5 cellular contexts compared by ENCODE assay signal in the genomic region with DNA sequence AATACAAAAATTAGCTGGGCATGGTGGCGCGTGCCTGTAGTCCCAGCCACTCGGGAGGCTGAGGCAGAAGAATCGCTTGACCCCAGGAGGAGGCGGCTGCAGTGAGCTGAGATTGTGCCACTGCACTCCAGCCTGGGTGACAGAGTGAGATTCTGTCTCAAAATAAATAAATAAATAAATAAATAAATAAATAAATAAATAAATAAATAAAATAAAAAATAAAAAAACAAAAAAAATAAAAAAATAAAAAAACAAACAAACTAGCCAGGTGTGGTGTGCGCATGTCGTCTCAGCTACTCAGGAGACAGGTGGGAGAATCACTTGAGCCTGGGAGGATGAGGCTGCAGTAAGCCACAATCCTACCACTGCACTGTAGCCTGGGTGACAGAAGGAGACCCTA.
DNase-seq lines count a peak whose midpoint lies in the region; FAIRE-seq and TF ChIP-seq lines count a peak whose summit lies in the region.
"Not testable (repeated sequence)": the region's sequence is repeated elsewhere in the genome, so short reads cannot be mapped to it uniquely, and the experiment has no call there.

No MANE protein-coding gene starts in this region.

- H3K4me1 ChIP-seq in HEK293 (ENCODE audit: control insufficient read depth, insufficient read depth, low read length), result not testable (repeated sequence)
- peaks cover 40% of the 10 kb centered on the region for H3K4me1 ChIP-seq in PC-9 (replicated peaks; ENCODE audit: insufficient read depth)
- H3K4me1 ChIP-seq in SJSA1 (replicated peaks), result peaks cover 86% of the 10 kb centered on the region
- H3K4me1 ChIP-seq in astrocyte (ENCODE audit: insufficient read depth, low read length), result peaks cover 53% of the 10 kb centered on the region

- POLR2A ChIA-PET in HEK293 (lab: Yijun Ruan, JAX), result not testable (repeated sequence)
- POLR2A ChIA-PET in PC-9 (lab: Charles Lee; ENCODE audit: unreplicated experiment), result interaction anchor here (0.6 kb wide), 2 partner anchors 9 to 17 kb away, joined by 3 read pairs; no protein-coding TSS in a partner anchor

- H2AFZ ChIP-seq in PC-9; astrocyte (ENCODE audit: low read depth, low read length): not testable (repeated sequence)

- not testable (repeated sequence) for H3K36me3 ChIP-seq in HEK293 (ENCODE audit: control insufficient read depth in 2 of 2, insufficient read depth in 1 of 2, low read length in 2 of 2); PC-9 (ENCODE audit: low read depth); SJSA1; astrocyte (ENCODE audit: insufficient read depth, low read length)

- FAIRE-seq in astrocyte (lab: Jason Lieb, UNC), result not testable (repeated sequence)

- not testable (repeated sequence) for H3K9me3 Mint-ChIP-seq in astrocyte (ENCODE audit: unreplicated experiment)

- not testable (repeated sequence) for H3K9me3 ChIP-seq in HEK293 (ENCODE audit: control insufficient read depth, insufficient read depth, low read depth, low read length); PC-9 (ENCODE audit: insufficient read depth, low read depth); SJSA1 (replicated peaks); astrocyte (ENCODE audit: insufficient read depth, low read depth, low read length)

- peaks cover 16% of the 10 kb centered on the region; the same call in 1 of the 2 replicates for H3F3A ChIP-seq in PC-9 (ENCODE audit: insufficient read depth, low read depth)

- BruUV-seq in PC-9 (replicated peaks; lab: Mats Ljungman, UMichigan), result not testable (repeated sequence)

- DNase-seq in PC-9; SJSA1 (ENCODE audit: low read depth in 1 of 2, low spot score in 2 of 2); astrocyte (ENCODE audit: low read depth); epithelial cell of prostate (ENCODE audit: low read depth, low spot score): not testable (repeated sequence)

- H3K27me3 ChIP-seq in PC-9 (ENCODE audit: insufficient read depth, low read depth); SJSA1 (replicated peaks); astrocyte (ENCODE audit: insufficient read depth, low read length): not testable (repeated sequence)

- H3K9ac ChIP-seq in astrocyte (ENCODE audit: low read length), result not testable (repeated sequence)

- H4K20me1 ChIP-seq in PC-9 (ENCODE audit: insufficient read depth); astrocyte (ENCODE audit: insufficient read depth, low read length): not testable (repeated sequence)

- not testable (repeated sequence) for H3K9me2 ChIP-seq in PC-9 (ENCODE audit: insufficient read depth)

- H3K4me3 ChIP-seq in HEK293 (ENCODE audit: low read depth, low read length); PC-9; SJSA1; astrocyte (ENCODE audit: insufficient read depth, low read depth, low read length): not testable (repeated sequence)

- H3K27ac Mint-ChIP-seq in astrocyte (ENCODE audit: unreplicated experiment), result not testable (repeated sequence)

- H3K4me2 ChIP-seq in PC-9; astrocyte (ENCODE audit: low read length): not testable (repeated sequence)

- peaks cover 48% of the 10 kb centered on the region for H3K4me1 Mint-ChIP-seq in astrocyte (ENCODE audit: low read depth, unreplicated experiment)

- not testable (repeated sequence) for H3K27me3 Mint-ChIP-seq in astrocyte (ENCODE audit: low read depth, unreplicated experiment)

- H3K4me3 Mint-ChIP-seq in astrocyte (ENCODE audit: unreplicated experiment), result not testable (repeated sequence)

- not testable (repeated sequence) for H3K36me3 Mint-ChIP-seq in astrocyte (ENCODE audit: low read depth, unreplicated experiment)

- TF ChIP-seq CTCF in HEK293 (tag by site-specific recombination; IDR thresholded peaks at IDR 0.05); PC-9 (conservative IDR thresholded peaks at IDR 0.05); astrocyte (IDR thresholded peaks at IDR 0.05; ENCODE audit: insufficient read depth, low read depth, low read length): not testable (repeated sequence)

- not testable (repeated sequence) for H3K79me2 ChIP-seq in PC-9 (ENCODE audit: low read depth); astrocyte (ENCODE audit: insufficient read depth, low read length)

- CTCF ChIA-PET in HEK293 (lab: Yijun Ruan, JAX); PC-9 (lab: Charles Lee): not testable (repeated sequence)

- H3K27ac ChIP-seq in HEK293 (ENCODE audit: extremely low read depth, low read depth, low read length), result not testable (repeated sequence)
- H3K27ac ChIP-seq in PC-9 (0 out of 2 replicates have a peak overlapping the region, but pooled peaks have one; percentile 58), SJSA1 (peak overlapping the region; percentile 88; the same call in 1 of the 2 replicates), astrocyte (ENCODE audit: low read depth, low read length) (peak overlapping the region; percentile 52), epithelial cell of prostate (peak overlapping the region; percentile 83)

- intact Hi-C loops in PC-9 (cut with micrococcal nuclease; ENCODE audit: unreplicated experiment), result not testable (repeated sequence)

TF ChIP-seq in HEK293, 187 proteins besides CTCF, POLR2A, EP300 and RAD21 (continues in another document):
- TF ChIP-seq, protein P1, sequence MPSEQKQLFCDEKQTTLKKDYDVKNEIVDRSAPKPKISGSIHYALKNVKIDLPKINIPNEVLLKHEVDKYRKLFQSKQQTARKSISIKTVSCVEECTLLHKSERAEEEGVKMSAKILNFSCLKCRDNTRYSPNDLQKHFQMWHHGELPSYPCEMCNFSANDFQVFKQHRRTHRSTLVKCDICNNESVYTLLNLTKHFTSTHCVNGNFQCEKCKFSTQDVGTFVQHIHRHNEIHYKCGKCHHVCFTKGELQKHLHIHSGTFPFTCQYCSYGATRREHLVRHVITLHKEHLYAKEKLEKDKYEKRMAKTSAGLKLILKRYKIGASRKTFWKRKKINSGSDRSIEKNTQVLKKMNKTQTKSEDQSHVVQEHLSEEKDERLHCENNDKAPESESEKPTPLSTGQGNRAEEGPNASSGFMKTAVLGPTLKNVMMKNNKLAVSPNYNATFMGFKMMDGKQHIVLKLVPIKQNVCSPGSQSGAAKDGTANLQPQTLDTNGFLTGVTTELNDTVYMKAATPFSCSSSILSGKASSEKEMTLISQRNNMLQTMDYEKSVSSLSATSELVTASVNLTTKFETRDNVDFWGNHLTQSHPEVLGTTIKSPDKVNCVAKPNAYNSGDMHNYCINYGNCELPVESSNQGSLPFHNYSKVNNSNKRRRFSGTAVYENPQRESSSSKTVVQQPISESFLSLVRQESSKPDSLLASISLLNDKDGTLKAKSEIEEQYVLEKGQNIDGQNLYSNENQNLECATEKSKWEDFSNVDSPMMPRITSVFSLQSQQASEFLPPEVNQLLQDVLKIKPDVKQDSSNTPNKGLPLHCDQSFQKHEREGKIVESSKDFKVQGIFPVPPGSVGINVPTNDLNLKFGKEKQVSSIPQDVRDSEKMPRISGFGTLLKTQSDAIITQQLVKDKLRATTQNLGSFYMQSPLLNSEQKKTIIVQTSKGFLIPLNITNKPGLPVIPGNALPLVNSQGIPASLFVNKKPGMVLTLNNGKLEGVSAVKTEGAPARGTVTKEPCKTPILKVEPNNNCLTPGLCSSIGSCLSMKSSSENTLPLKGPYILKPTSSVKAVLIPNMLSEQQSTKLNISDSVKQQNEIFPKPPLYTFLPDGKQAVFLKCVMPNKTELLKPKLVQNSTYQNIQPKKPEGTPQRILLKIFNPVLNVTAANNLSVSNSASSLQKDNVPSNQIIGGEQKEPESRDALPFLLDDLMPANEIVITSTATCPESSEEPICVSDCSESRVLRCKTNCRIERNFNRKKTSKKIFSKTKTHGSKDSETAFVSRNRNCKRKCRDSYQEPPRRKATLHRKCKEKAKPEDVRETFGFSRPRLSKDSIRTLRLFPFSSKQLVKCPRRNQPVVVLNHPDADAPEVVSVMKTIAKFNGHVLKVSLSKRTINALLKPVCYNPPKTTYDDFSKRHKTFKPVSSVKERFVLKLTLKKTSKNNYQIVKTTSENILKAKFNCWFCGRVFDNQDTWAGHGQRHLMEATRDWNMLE (tag by site-specific recombination; conservative IDR thresholded peaks at IDR 0.05; ENCODE audit: low read depth), result peak; percentile 95
- TF ChIP-seq ZNF426 (tag by site-specific recombination; IDR thresholded peaks at IDR 0.05) (peak; percentile 94), ZNF654 (tag by site-specific recombination; IDR thresholded peaks at IDR 0.05; ENCODE audit: low read depth) (peak; percentile 52)
- TF ChIP-seq, protein P2, sequence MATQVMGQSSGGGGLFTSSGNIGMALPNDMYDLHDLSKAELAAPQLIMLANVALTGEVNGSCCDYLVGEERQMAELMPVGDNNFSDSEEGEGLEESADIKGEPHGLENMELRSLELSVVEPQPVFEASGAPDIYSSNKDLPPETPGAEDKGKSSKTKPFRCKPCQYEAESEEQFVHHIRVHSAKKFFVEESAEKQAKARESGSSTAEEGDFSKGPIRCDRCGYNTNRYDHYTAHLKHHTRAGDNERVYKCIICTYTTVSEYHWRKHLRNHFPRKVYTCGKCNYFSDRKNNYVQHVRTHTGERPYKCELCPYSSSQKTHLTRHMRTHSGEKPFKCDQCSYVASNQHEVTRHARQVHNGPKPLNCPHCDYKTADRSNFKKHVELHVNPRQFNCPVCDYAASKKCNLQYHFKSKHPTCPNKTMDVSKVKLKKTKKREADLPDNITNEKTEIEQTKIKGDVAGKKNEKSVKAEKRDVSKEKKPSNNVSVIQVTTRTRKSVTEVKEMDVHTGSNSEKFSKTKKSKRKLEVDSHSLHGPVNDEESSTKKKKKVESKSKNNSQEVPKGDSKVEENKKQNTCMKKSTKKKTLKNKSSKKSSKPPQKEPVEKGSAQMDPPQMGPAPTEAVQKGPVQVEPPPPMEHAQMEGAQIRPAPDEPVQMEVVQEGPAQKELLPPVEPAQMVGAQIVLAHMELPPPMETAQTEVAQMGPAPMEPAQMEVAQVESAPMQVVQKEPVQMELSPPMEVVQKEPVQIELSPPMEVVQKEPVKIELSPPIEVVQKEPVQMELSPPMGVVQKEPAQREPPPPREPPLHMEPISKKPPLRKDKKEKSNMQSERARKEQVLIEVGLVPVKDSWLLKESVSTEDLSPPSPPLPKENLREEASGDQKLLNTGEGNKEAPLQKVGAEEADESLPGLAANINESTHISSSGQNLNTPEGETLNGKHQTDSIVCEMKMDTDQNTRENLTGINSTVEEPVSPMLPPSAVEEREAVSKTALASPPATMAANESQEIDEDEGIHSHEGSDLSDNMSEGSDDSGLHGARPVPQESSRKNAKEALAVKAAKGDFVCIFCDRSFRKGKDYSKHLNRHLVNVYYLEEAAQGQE (tag by site-specific recombination; IDR thresholded peaks at IDR 0.05), result peak; percentile 82
